ENCODE assay signal across 8 cellular contexts in the genomic region with DNA sequence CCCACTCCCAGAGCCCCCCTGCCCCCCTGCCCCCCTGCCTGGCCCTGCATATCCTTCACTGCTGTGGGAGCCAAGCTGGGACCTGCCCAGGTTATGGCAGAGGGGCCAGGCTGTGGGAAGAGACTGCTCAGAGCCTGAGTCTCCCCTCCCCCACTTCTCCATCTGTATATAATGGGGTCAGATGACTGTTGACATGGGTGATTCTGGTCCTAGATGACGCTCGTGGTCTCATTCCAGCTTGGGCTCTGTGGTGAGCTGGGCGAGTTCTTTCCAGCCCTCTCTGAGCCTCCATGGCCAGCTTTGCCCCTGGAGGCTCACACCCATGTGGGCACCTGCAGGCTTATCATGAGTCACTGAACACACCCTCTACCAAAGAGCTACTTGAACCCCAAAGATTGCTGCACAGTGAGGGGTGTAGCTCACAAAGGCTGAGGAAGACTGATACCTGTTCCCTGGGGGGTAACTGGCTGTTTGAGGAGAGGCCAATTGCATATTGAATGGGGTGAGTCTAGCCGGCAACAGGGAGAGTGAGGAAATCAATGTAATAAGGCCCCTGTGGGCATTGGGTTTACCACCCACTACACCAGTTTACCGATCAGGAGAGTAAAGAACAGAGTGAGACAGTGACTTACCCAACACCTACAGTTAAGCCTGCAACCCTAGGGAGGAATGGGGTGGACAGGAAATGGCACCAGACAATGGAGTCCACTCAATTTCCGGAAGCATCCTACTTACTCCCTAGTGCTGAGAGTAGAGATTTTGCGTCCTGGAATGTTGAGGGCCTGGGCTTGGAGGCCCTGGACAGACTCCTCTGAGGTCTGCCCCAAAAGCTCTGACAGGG. TPM values are rescaled to one million over a fixed set of nuclear protein-coding genes. Genes with fewer than 3 reads are reported as not detected.
DNase-seq lines count a peak whose midpoint lies in the region; ATAC-seq and TF ChIP-seq lines count a peak whose summit lies in the region.

No MANE protein-coding gene starts in this region.

- H3K27ac ChIP-seq in esophagus muscularis mucosa (replicated peaks in 1 of 4): peak overlapping the region; percentile 95 to 100 (median 99)

- H3K9me3 Mint-ChIP-seq in activated naive CD4-positive, alpha-beta T cell treated with anti-CD3 and anti-CD28 coated beads, Interleukin-2, amount 50 U/mL, for 24 hours: no peaks in the 10 kb centered on the region
- H3K9me3 Mint-ChIP-seq in nephron: no peaks in the 10 kb centered on the region

- H3K4me3 ChIP-seq in esophagus muscularis mucosa: peak overlapping the region; percentile 59 to 70 (median 64)

- peaks cover 36% of the 10 kb centered on the region for H3K4me1 Mint-ChIP-seq in activated naive CD4-positive, alpha-beta T cell treated with anti-CD3 and anti-CD28 coated beads, Interleukin-2, amount 50 U/mL, for 24 hours
- peaks cover 36% of the 10 kb centered on the region for H3K4me1 Mint-ChIP-seq in nephron

- no peak for TF ChIP-seq EP300 in esophagus muscularis mucosa (IDR thresholded peaks at IDR 0.05)

- H3K27me3 Mint-ChIP-seq in activated naive CD4-positive, alpha-beta T cell treated with anti-CD3 and anti-CD28 coated beads, Interleukin-2, amount 50 U/mL, for 24 hours: no peaks in the 10 kb centered on the region
- no peaks in the 10 kb centered on the region for H3K27me3 Mint-ChIP-seq in nephron (ENCODE audit: low read depth)

- peaks cover 0 to 9% (median 2%) of the 10 kb centered on the region in 4 donors for H3K36me3 ChIP-seq in esophagus muscularis mucosa

- TF ChIP-seq POLR2A in esophagus muscularis mucosa (IDR thresholded peaks at IDR 0.05; ENCODE audit: low read depth): no peak

- H3K36me3 Mint-ChIP-seq in activated naive CD4-positive, alpha-beta T cell treated with anti-CD3 and anti-CD28 coated beads, Interleukin-2, amount 50 U/mL, for 24 hours: no peaks in the 10 kb centered on the region
- no peaks in the 10 kb centered on the region for H3K36me3 Mint-ChIP-seq in nephron (ENCODE audit: low read depth)

- H3K9me3 ChIP-seq in esophagus muscularis mucosa: no peaks in the 10 kb centered on the region

- no peak for DNase-seq in activated naive CD4-positive, alpha-beta T cell (lab: John Stamatoyannopoulos, UW)
- DNase-seq in SW480 (ENCODE audit: low spot score) (peak; percentile 43), esophagus muscularis mucosa (ENCODE audit: extremely low spot score) (no peak), hepatic stellate cell (ENCODE audit: low spot score) (no peak)

- TF ChIP-seq CTCF in esophagus muscularis mucosa (IDR thresholded peaks at IDR 0.05) (no peak), nephron (IDR thresholded peaks at IDR 0.05; ENCODE audit: unreplicated experiment in 3 of 3) (no peak)

- peak overlapping the region; percentile 66 for H3K4me3 Mint-ChIP-seq in activated naive CD4-positive, alpha-beta T cell treated with anti-CD3 and anti-CD28 coated beads, Interleukin-2, amount 50 U/mL, for 24 hours
- peak overlapping the region; percentile 39 to 46 (median 43) for H3K4me3 Mint-ChIP-seq in nephron

- 59% methylated on average over 5 of the region's 7 CpGs for WGBS in esophagus muscularis mucosa

- peak overlapping the region; percentile 90 for H3K27ac Mint-ChIP-seq in activated naive CD4-positive, alpha-beta T cell treated with anti-CD3 and anti-CD28 coated beads, Interleukin-2, amount 50 U/mL, for 24 hours
- H3K27ac Mint-ChIP-seq in nephron: peak overlapping the region; percentile 76 to 95 (median 82)

- intact Hi-C loops in esophagus muscularis mucosa (cut with DNase I): no loop called here

- peaks cover 50 to 59% (median 57%) of the 10 kb centered on the region in 4 donors for H3K4me1 ChIP-seq in esophagus muscularis mucosa

- H3K27me3 ChIP-seq in esophagus muscularis mucosa: no peaks in the 10 kb centered on the region

- ATAC-seq in HG02840 (IDR thresholded peaks at IDR 0.05; ENCODE audit: low FRiP score, unreplicated experiment) (no peak), GM19397 (IDR thresholded peaks at IDR 0.05; ENCODE audit: unreplicated experiment) (no peak)

RNA-seq across cellular contexts. Expression of a gene that starts 4.2 kb away (rescaled TPM):
- total RNA-seq in esophagus muscularis mucosa: 10 to 100 TPM; 28.1 to 62.6 (median 39.7) TPM
